In the genomic region with DNA sequence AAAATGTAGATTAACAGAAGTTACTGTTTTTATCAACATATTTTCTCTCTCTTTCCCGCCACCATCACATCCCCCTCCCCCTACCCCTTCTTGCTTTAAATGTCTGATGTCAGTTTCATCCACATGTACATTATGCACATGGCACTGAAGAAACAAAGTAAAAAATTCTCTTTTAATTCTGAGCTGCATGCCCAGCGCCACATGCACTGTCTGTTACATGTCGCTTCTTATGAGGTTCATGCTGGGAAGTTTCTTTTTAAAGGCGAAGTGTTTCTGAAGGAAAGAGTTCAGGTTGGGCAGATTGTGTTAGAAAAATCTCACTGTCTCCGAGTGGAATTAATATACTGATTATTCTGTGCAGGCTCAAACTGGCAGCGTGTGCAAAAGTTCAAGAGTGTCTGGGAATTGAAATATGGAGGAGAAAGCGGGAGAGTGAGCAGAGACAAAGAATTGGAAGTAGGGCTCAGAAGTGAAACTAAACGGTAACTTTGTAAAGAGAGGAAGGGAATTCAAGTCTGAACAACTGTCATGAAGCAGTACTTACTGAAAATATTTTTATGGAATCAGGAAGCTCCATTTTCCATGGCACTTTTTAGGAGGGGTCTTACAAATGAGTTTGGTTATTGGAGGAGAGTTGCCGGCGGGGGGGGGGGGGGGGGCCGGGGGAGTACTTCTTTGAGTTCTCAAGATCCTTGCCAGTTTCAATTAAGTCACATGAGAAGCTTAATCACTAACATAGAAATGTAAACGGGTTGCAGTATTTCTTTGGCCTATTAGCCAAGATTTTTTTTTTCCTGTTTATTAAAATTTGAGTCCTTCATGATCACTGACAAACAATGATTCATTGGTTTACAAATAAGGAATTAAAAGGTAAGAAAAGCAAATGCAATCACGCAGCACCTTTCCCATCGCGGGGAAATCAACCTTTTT, we compare ENCODE assay signal across 8 cellular contexts.
DNase-seq lines count a peak whose midpoint lies in the region; ATAC-seq and TF ChIP-seq lines count a peak whose summit lies in the region.

No MANE protein-coding gene starts in this region.

- H3K27ac Mint-ChIP-seq in type B pancreatic cell: peak overlapping the region; percentile 8

- TF ChIP-seq CTCF in astrocyte of the cerebellum (IDR thresholded peaks at IDR 0.05; ENCODE audit: low read depth, low read length, missing control alignments) (no peak), right lobe of liver (IDR thresholded peaks at IDR 0.05) (no peak), type B pancreatic cell (conservative IDR thresholded peaks at IDR 0.05) (no peak)

- peaks cover 0 to 4% (median 0%) of the 10 kb centered on the region in 4 donors for H3K4me1 ChIP-seq in right lobe of liver

- H3K4me3 ChIP-seq in astrocyte of the cerebellum (ENCODE audit: low read depth, low read length) (peak overlapping the region; percentile 27), right lobe of liver (peak overlapping the region in 2 of 3 donors; percentile 2 to 5)

- no peaks in the 10 kb centered on the region for H3K27me3 ChIP-seq in right lobe of liver

- peaks cover 11% of the 10 kb centered on the region for H3K36me3 Mint-ChIP-seq in activated T-cell treated with anti-CD3 and anti-CD28 coated beads, Interleukin-2, amount 50 U/mL, for 4 hours (ENCODE audit: insufficient read depth)
- H3K36me3 Mint-ChIP-seq in type B pancreatic cell: no peaks in the 10 kb centered on the region

- no peaks in the 10 kb centered on the region for H3K9me3 Mint-ChIP-seq in activated T-cell treated with anti-CD3 and anti-CD28 coated beads, Interleukin-2, amount 50 U/mL, for 4 hours
- no peaks in the 10 kb centered on the region for H3K9me3 Mint-ChIP-seq in type B pancreatic cell

- no peaks in the 10 kb centered on the region for H3K27me3 Mint-ChIP-seq in activated T-cell treated with anti-CD3 and anti-CD28 coated beads, Interleukin-2, amount 50 U/mL, for 4 hours (ENCODE audit: low read depth)
- H3K27me3 Mint-ChIP-seq in type B pancreatic cell: no peaks in the 10 kb centered on the region

- H3K4me1 Mint-ChIP-seq in activated T-cell treated with anti-CD3 and anti-CD28 coated beads, Interleukin-2, amount 50 U/mL, for 4 hours (ENCODE audit: low read depth): peaks cover 9% of the 10 kb centered on the region
- H3K4me1 Mint-ChIP-seq in type B pancreatic cell (ENCODE audit: unreplicated experiment): peaks cover 30% of the 10 kb centered on the region

- DNase-seq in activated T-cell treated with anti-CD3 and anti-CD28 coated beads, Interleukin-2, amount 50 U/mL, for 4 hours: no peak
- DNase-seq in activated T-cell treated with anti-CD3 and anti-CD28 coated beads for 4 hours (no peak), astrocyte of the cerebellum (ENCODE audit: low read depth) (no peak), right lobe of liver (no peak), type B pancreatic cell (ENCODE audit: extremely low spot score, unreplicated experiment) (no peak), activated gamma-delta T cell treated with Interleukin-2 at 50 U/mL for 16 hours (no peak)
- no peak for DNase-seq in activated CD8-positive, alpha-beta memory T cell treated with anti-CD3 and anti-CD28 coated beads, Interleukin-2, amount 50 U/mL, for 48 hours

- no peaks in the 10 kb centered on the region for H3K9me3 ChIP-seq in right lobe of liver

- no peak for TF ChIP-seq POLR2A in right lobe of liver (IDR thresholded peaks at IDR 0.05)

- 50% methylated on average over 15 of the region's 15 CpGs for WGBS in right lobe of liver (ENCODE audit: insufficient coverage, low coverage, low lambda C conversion rate, missing lambda C conversion rate)

- intact Hi-C loops in right lobe of liver (cut with DNase I): no loop called here

- no peaks in the 10 kb centered on the region for H3K36me3 ChIP-seq in right lobe of liver

- H3K4me3 Mint-ChIP-seq in activated T-cell treated with anti-CD3 and anti-CD28 coated beads, Interleukin-2, amount 50 U/mL, for 4 hours: peak overlapping the region; percentile 75
- H3K4me3 Mint-ChIP-seq in type B pancreatic cell: peak overlapping the region; percentile 52

- H3K27ac ChIP-seq in right lobe of liver: peak overlapping the region in 1 of 3 donors; percentile 13

- in situ Hi-C loops in astrocyte of the cerebellum (cut with HindIII; ENCODE audit: low sequenced_read_pairs): no loop called here

- no peak for ATAC-seq in activated T-cell treated with anti-CD3 and anti-CD28 coated beads, Interleukin-2, amount 50 U/mL, for 4 hours
- ATAC-seq in right lobe of liver (peak; percentile 31 to 56 (median 46)), GM21390 (IDR thresholded peaks at IDR 0.05; ENCODE audit: unreplicated experiment) (no peak)

Comparison
In these comparisons a context has a peak if more than half of its experiments do, and no peak if none do; other contexts are left out.
1. ATAC-seq: peak in right lobe of liver (4 of 4); none in activated T-cell treated with anti-CD3 and anti-CD28 coated beads, Interleukin-2, amount 50 U/mL, for 4 hours (0 of 2) and GM21390 (single experiment).